13 cellular contexts compared by ENCODE assay signal in the genomic region with DNA sequence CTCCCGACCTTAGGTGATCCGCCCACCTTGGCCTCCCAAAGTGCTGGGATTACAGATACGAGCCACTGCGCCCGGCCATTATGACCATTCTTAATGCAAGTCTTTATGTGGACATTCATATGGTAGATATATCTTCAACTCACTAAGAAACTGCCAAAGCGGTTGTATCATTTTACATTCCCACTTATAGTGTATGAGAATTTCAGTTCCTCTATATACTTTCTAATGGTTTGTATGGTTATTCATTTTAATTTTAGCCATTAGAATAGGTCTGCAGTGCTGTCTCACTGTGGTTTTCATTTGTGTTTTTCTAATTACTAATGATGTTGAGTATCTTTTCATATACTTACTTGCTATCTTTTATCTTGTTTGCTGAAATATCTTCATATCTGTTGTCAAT. TPM values are rescaled to one million over a fixed set of nuclear protein-coding genes. Genes with fewer than 3 reads are reported as not detected.
DNase-seq lines count a peak whose midpoint lies in the region; ATAC-seq and TF ChIP-seq lines count a peak whose summit lies in the region.
"Had no signal": no experiment of that assay in that cellular context is flagged by ENCODE, and none has a peak within 500 bp of the region (broad histone marks: within the 10 kb centered on the region; RNA-seq: fewer than 3 reads in every experiment).

No MANE protein-coding gene starts in this region.

- H3K9me3 ChIP-seq in body of pancreas: no peaks in the 10 kb centered on the region

- H3K4me3 ChIP-seq in body of pancreas: no peak overlapping the region

- ATAC-seq in GM19043 (IDR thresholded peaks at IDR 0.05; ENCODE audit: low read depth, unreplicated experiment) (peak; percentile 96), GM21737 (IDR thresholded peaks at IDR 0.05; ENCODE audit: unreplicated experiment) (peak; percentile 92), HG03196 (IDR thresholded peaks at IDR 0.05; ENCODE audit: unreplicated experiment) (peak; percentile 88), body of pancreas (no peak)

- POLR2A ChIA-PET in GM10248 (lab: Yijun Ruan, JAX): no interaction called here
- POLR2A ChIA-PET in activated CD4-positive, alpha-beta memory T cell treated with anti-CD3 and anti-CD28 coated beads, Interleukin-2, amount 10 ng/mL, durations not matched to agents 7 days and 5 days (lab: Charles Lee): no interaction called here

- no peaks in the 10 kb centered on the region for H3K27me3 ChIP-seq in body of pancreas

- TF ChIP-seq CTCF in GM10248 (IDR thresholded peaks at IDR 0.05; ENCODE audit: control extremely low read depth, extremely low read depth, low read depth, missing control alignments): no peak
- TF ChIP-seq CTCF in body of pancreas (IDR thresholded peaks at IDR 0.05): no peak

- H3K27ac Mint-ChIP-seq in activated CD4-positive, alpha-beta memory T cell treated with anti-CD3 and anti-CD28 coated beads, Interleukin-2, amount 10 ng/mL, durations not matched to agents 7 days and 5 days: no peak overlapping the region
- H3K27ac Mint-ChIP-seq in activated naive CD4-positive, alpha-beta T cell treated with anti-CD3 and anti-CD28 coated beads, Interleukin-2, amount 10 ng/mL, durations not matched to agents 7 days and 5 days: no peak overlapping the region
- H3K27ac Mint-ChIP-seq: activated CD4-positive, alpha-beta memory T cell treated with anti-CD3 and anti-CD28 coated beads for 36 hours; activated naive CD8-positive, alpha-beta T cell treated with anti-CD3 and anti-CD28 coated beads, Interleukin-2, amount 10 ng/mL, durations not matched to agents 7 days and 5 days had no signal

- no peaks in the 10 kb centered on the region for H3K27me3 Mint-ChIP-seq in activated CD4-positive, alpha-beta memory T cell treated with anti-CD3 and anti-CD28 coated beads, Interleukin-2, amount 10 ng/mL, durations not matched to agents 7 days and 5 days
- H3K27me3 Mint-ChIP-seq in activated naive CD4-positive, alpha-beta T cell treated with anti-CD3 and anti-CD28 coated beads, Interleukin-2, amount 10 ng/mL, durations not matched to agents 7 days and 5 days: no peaks in the 10 kb centered on the region
- H3K27me3 Mint-ChIP-seq: activated CD4-positive, alpha-beta memory T cell treated with anti-CD3 and anti-CD28 coated beads for 36 hours; activated naive CD8-positive, alpha-beta T cell treated with anti-CD3 and anti-CD28 coated beads, Interleukin-2, amount 10 ng/mL, durations not matched to agents 7 days and 5 days had no signal

- H3K4me1 Mint-ChIP-seq in activated CD4-positive, alpha-beta memory T cell treated with anti-CD3 and anti-CD28 coated beads, Interleukin-2, amount 10 ng/mL, durations not matched to agents 7 days and 5 days: no peaks in the 10 kb centered on the region
- H3K4me1 Mint-ChIP-seq in activated naive CD4-positive, alpha-beta T cell treated with anti-CD3 and anti-CD28 coated beads, Interleukin-2, amount 10 ng/mL, durations not matched to agents 7 days and 5 days: no peaks in the 10 kb centered on the region

- peaks cover 6% of the 10 kb centered on the region for H3K9me3 Mint-ChIP-seq in activated CD4-positive, alpha-beta memory T cell treated with anti-CD3 and anti-CD28 coated beads, Interleukin-2, amount 10 ng/mL, durations not matched to agents 7 days and 5 days
- H3K9me3 Mint-ChIP-seq in activated naive CD4-positive, alpha-beta T cell treated with anti-CD3 and anti-CD28 coated beads, Interleukin-2, amount 10 ng/mL, durations not matched to agents 7 days and 5 days: peaks cover 19% of the 10 kb centered on the region

- DNase-seq in GM10248 (ENCODE audit: extremely low spot score) (peak; percentile 29), body of pancreas (no peak), NCI-H146 (lab: John Stamatoyannopoulos, UW) (no peak)
- no peak for DNase-seq in activated CD4-positive, alpha-beta memory T cell treated with anti-CD3 and anti-CD28 coated beads, Interleukin-2, amount 10 ng/mL, durations not matched to agents 7 days and 5 days
- no peak for DNase-seq in activated naive CD4-positive, alpha-beta T cell treated with anti-CD3 and anti-CD28 coated beads, Interleukin-2, amount 10 ng/mL, durations not matched to agents 7 days and 5 days
- DNase-seq: activated CD4-positive, alpha-beta memory T cell treated with anti-CD3 and anti-CD28 coated beads for 36 hours; activated naive CD8-positive, alpha-beta T cell treated with anti-CD3 and anti-CD28 coated beads, Interleukin-2, amount 10 ng/mL, durations not matched to agents 7 days and 5 days; IMR-90; stimulated activated CD4-positive, alpha-beta T cell treated with anti-CD3 and anti-CD28 coated beads, Interleukin-4, amount 100 ng/mL, for 4 hours; substantia nigra had no signal

- WGBS in body of pancreas, 2 donors: 98% methylated on average over 6 of the region's 6 CpGs

- no peak overlapping the region for H3K4me3 Mint-ChIP-seq in activated CD4-positive, alpha-beta memory T cell treated with anti-CD3 and anti-CD28 coated beads, Interleukin-2, amount 10 ng/mL, durations not matched to agents 7 days and 5 days
- no peak overlapping the region for H3K4me3 Mint-ChIP-seq in activated naive CD4-positive, alpha-beta T cell treated with anti-CD3 and anti-CD28 coated beads, Interleukin-2, amount 10 ng/mL, durations not matched to agents 7 days and 5 days
- H3K4me3 Mint-ChIP-seq: activated CD4-positive, alpha-beta memory T cell treated with anti-CD3 and anti-CD28 coated beads for 36 hours; activated naive CD8-positive, alpha-beta T cell treated with anti-CD3 and anti-CD28 coated beads, Interleukin-2, amount 10 ng/mL, durations not matched to agents 7 days and 5 days had no signal

- H3K27ac ChIP-seq in body of pancreas: no peak overlapping the region

- intact Hi-C loops in body of pancreas (cut with DNase I): no loop called here

- H3K4me1 ChIP-seq in body of pancreas: no peaks in the 10 kb centered on the region

- peaks cover 27% of the 10 kb centered on the region for H3K36me3 Mint-ChIP-seq in activated CD4-positive, alpha-beta memory T cell treated with anti-CD3 and anti-CD28 coated beads, Interleukin-2, amount 10 ng/mL, durations not matched to agents 7 days and 5 days (ENCODE audit: low read depth)
- H3K36me3 Mint-ChIP-seq in activated naive CD4-positive, alpha-beta T cell treated with anti-CD3 and anti-CD28 coated beads, Interleukin-2, amount 10 ng/mL, durations not matched to agents 7 days and 5 days: peaks cover 33% of the 10 kb centered on the region

- CTCF ChIA-PET in GM10248 (lab: Yijun Ruan, JAX): no interaction called here
- CTCF ChIA-PET in activated CD4-positive, alpha-beta memory T cell treated with anti-CD3 and anti-CD28 coated beads, Interleukin-2, amount 10 ng/mL, durations not matched to agents 7 days and 5 days (lab: Charles Lee): no interaction called here
- CTCF ChIA-PET in activated naive CD4-positive, alpha-beta T cell treated with anti-CD3 and anti-CD28 coated beads, Interleukin-2, amount 10 ng/mL, durations not matched to agents 7 days and 5 days (lab: Charles Lee): no interaction called here

- TF ChIP-seq POLR2A in body of pancreas (IDR thresholded peaks at IDR 0.05): no peak

- no peaks in the 10 kb centered on the region for H3K36me3 ChIP-seq in body of pancreas (replicated peaks in 1 of 2; ENCODE audit: insufficient read depth in 1 of 2, low read depth in 2 of 2)

RNA-seq across cellular contexts. Expression of a gene that starts 32.5 kb away (rescaled TPM):
- 10 to 100 TPM; 27.2 to 49.4 TPM for total RNA-seq in body of pancreas
- total RNA-seq in activated CD4-positive, alpha-beta memory T cell treated with anti-CD3 and anti-CD28 coated beads, Interleukin-2, amount 10 ng/mL, durations not matched to agents 7 days and 5 days: 10 to 100 TPM; 62.4 to 62.8 TPM
